In the genomic region with DNA sequence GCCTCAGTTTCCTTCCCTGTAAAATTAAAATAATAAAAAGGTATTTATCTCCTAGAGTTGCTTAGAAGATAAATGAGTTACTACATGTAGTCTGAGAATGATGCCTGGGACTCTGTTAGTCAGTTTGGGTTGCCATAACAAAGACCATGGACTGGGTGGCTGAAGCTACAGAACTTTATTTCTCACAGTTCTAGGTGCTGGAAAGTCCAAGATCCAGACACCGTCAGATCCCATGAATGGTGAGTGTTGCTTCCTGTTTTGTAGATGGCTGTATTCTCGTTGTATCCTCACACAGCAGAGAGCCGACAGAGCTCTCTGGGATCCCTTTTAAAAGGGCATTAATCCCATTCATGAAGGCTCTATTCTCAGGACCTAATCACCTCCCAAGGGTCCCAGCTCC, we compare ENCODE assay signal across 19 cellular contexts.
"Had no signal": no experiment of that assay in that cellular context is flagged by ENCODE, and none has a peak within 500 bp of the region (broad histone marks: within the 10 kb centered on the region; RNA-seq: fewer than 3 reads in every experiment).

No MANE protein-coding gene starts in this region.

- H3K27ac ChIP-seq: cardiac muscle cell, hepatocyte, tibial nerve, uterus had no signal

- H3K27me3 ChIP-seq: cardiac muscle cell, hepatocyte, tibial nerve, uterus had no signal

- H3K36me3 Mint-ChIP-seq: activated naive CD8-positive, alpha-beta T cell; mesothelial cell of epicardium had no signal

- H3K9me3 ChIP-seq: tibial nerve, uterus had no signal

- H3K27ac Mint-ChIP-seq: activated T-cell treated with anti-CD3 and anti-CD28 coated beads, Interleukin-2, amount 50 U/mL, for 72 hours; mesothelial cell of epicardium; nephron had no signal

- H3K4me3 ChIP-seq: cardiac muscle cell, hepatocyte, tibial nerve, uterus had no signal

- H3K79me2 ChIP-seq: hepatocyte had no signal

- DNase-seq: activated CD4-positive, alpha-beta T cell treated with anti-CD3 and anti-CD28 coated beads, Interleukin-2, amount 50 U/mL, for 1 hour; activated CD4-positive, CD25-positive, alpha-beta regulatory T cell; activated gamma-delta T cell; activated T-cell treated with anti-CD3 and anti-CD28 coated beads, Interleukin-2, amount 50 U/mL, for 72 hours; amygdala; effector memory CD4-positive, alpha-beta T cell; retina; stimulated activated CD4-positive, alpha-beta T cell treated with anti-CD3 and anti-CD28 coated beads, Interleukin-12 subunit alpha, Interleukin-12 subunit beta, amount 100 ng/mL, for 4 hours; stimulated activated CD4-positive, alpha-beta T cell treated with anti-CD3 and anti-CD28 coated beads, Interleukin-1b, Interleukin-23, amount 100 ng/mL, for 48 hours; stimulated activated naive CD8-positive, alpha-beta T cell treated with anti-CD3 and anti-CD28 coated beads, Interleukin-15, Interleukin-2, amounts not matched to agents 100 U/mL and 50 U/mL, for 24 hours; T1000; uterus had no signal

- H3K4me1 ChIP-seq: tibial nerve, uterus had no signal

- H3K36me3 ChIP-seq: cardiac muscle cell, tibial nerve, uterus had no signal

- H3K9me3 Mint-ChIP-seq: dendritic cell treated with granulocyte-macrophage colony-stimulating factor and Interleukin-4, amounts not matched to agents 40 ng/mL and 50 ng/mL, for 4 days; nephron had no signal

- H3K4me3 Mint-ChIP-seq: activated naive CD8-positive, alpha-beta T cell; activated T-cell treated with anti-CD3 and anti-CD28 coated beads, Interleukin-2, amount 50 U/mL, for 72 hours; dendritic cell treated with granulocyte-macrophage colony-stimulating factor and Interleukin-4, amounts not matched to agents 40 ng/mL and 50 ng/mL, for 4 days; mesothelial cell of epicardium; nephron had no signal

- ATAC-seq: activated T-cell treated with anti-CD3 and anti-CD28 coated beads, Interleukin-2, amount 50 U/mL, for 72 hours; stimulated activated naive CD8-positive, alpha-beta T cell treated with anti-CD3 and anti-CD28 coated beads, Interleukin-15, Interleukin-2, amounts not matched to agents 100 U/mL and 50 U/mL, for 24 hours had no signal

- H2AFZ ChIP-seq: hepatocyte had no signal

- H3K27me3 Mint-ChIP-seq: activated naive CD8-positive, alpha-beta T cell; dendritic cell treated with granulocyte-macrophage colony-stimulating factor and Interleukin-4, amounts not matched to agents 40 ng/mL and 50 ng/mL, for 4 days had no signal

- H3K4me2 ChIP-seq: hepatocyte had no signal
